In genomic region chrX:153900806-153901752, GRCh38 we compare ENCODE assay signal across 8 cellular contexts. TPM values are rescaled to one million over a fixed set of nuclear protein-coding genes. Genes with fewer than 3 reads are reported as not detected.
DNase-seq lines count a peak whose midpoint lies in the region; ATAC-seq and TF ChIP-seq lines count a peak whose summit lies in the region.

No MANE protein-coding gene starts in this region.

- ATAC-seq in GM21576 (IDR thresholded peaks at IDR 0.05; ENCODE audit: unreplicated experiment) (peak; percentile 92), left colon (peak; percentile 52)
- ATAC-seq in stimulated activated naive CD8-positive, alpha-beta T cell treated with anti-CD3 and anti-CD28 coated beads, Interleukin-15, Interleukin-2, amounts not matched to agents 100 U/mL and 50 U/mL, for 24 hours = peak; percentile 80

- no peak overlapping the region for H3K4me3 ChIP-seq in astrocyte of the cerebellum (ENCODE audit: low read depth, low read length)

- DNase-seq in EL = peak; percentile 93
- DNase-seq in Kasumi-1 (lab: John Stamatoyannopoulos, UW) = peak; percentile 91 to 92
- DNase-seq in SKM-1 (lab: John Stamatoyannopoulos, UW; ENCODE audit: unreplicated experiment) = peak; percentile 50
- peak; percentile 11 for DNase-seq in astrocyte of the cerebellum (ENCODE audit: low read depth)
- DNase-seq in left colon = peak; percentile 41 to 56
- DNase-seq in stimulated activated naive CD8-positive, alpha-beta T cell treated with anti-CD3 and anti-CD28 coated beads, Interleukin-15, Interleukin-2, amounts not matched to agents 100 U/mL and 50 U/mL, for 24 hours = peak; percentile 62
- DNase-seq in NCI-H187 treated with DMSO at 0.1 percent for 48 hours (lab: John Stamatoyannopoulos, UW) = no peak

- in situ Hi-C loops in astrocyte of the cerebellum (cut with HindIII; ENCODE audit: low sequenced_read_pairs) = no loop called here

- TF ChIP-seq CTCF in astrocyte of the cerebellum (IDR thresholded peaks at IDR 0.05; ENCODE audit: low read depth, low read length, missing control alignments) = no peak

- intact Hi-C loops in left colon (cut with DNase I, micrococcal nuclease) = no loop called here

RNA-seq across cellular contexts. Expression of gene AVPR2, which starts 3.4 kb away (rescaled TPM):
- under 1 TPM; 0.52 to 0.64 TPM for total RNA-seq in left colon

RNA-seq across cellular contexts. Expression of gene L1CAM, which starts 15.1 kb away (rescaled TPM):
- 1 to 10 TPM; 3.7 to 8.8 TPM for total RNA-seq in left colon

RNA-seq across cellular contexts. Expression of gene ARHGAP4, which starts 25.0 kb away (rescaled TPM):
- 10 to 100 TPM; 26.6 to 35.5 TPM for total RNA-seq in left colon

RNA-seq across cellular contexts. Expression of gene NAA10, which starts 33.8 kb away (rescaled TPM):
- total RNA-seq in left colon = 10 to 100 TPM; 52.7 to 68.0 TPM

RNA-seq across cellular contexts. Expression of gene RENBP, which starts 43.4 kb away (rescaled TPM):
- total RNA-seq in left colon = 1 to 10 TPM; 3.8 to 8.6 TPM
